Comparison of ENCODE assay signal across 19 cellular contexts in genomic region chr13:97278395-97279078, GRCh38. TPM values are rescaled to one million over a fixed set of nuclear protein-coding genes. Genes with fewer than 3 reads are reported as not detected.
DNase-seq lines count a peak whose midpoint lies in the region; FAIRE-seq and TF ChIP-seq lines count a peak whose summit lies in the region.
"Had no signal": no experiment of that assay in that cellular context is flagged by ENCODE, and none has a peak within 500 bp of the region (broad histone marks: within the 10 kb centered on the region; RNA-seq: fewer than 3 reads in every experiment).

No MANE protein-coding gene starts in this region.

- H3K27ac ChIP-seq in breast epithelium, result peak overlapping the region; percentile 71 to 80
- H3K27ac ChIP-seq in left ventricle myocardium inferior (replicated peaks), result peak overlapping the region; percentile 52
- H3K27ac ChIP-seq in sigmoid colon, result peak overlapping the region; percentile 72 to 89 (median 80)

- H3K4me3 ChIP-seq in breast epithelium, result no peak overlapping the region
- no peak overlapping the region for H3K4me3 ChIP-seq in left ventricle myocardium inferior
- H3K4me3 ChIP-seq in sigmoid colon, result no peak overlapping the region
- H3K4me3 ChIP-seq: GM12878, GM23338 had no signal

- no peaks in the 10 kb centered on the region for H3K27me3 ChIP-seq in breast epithelium
- H3K27me3 ChIP-seq in left ventricle myocardium inferior (ENCODE audit: low read depth), result no peaks in the 10 kb centered on the region
- no peaks in the 10 kb centered on the region for H3K27me3 ChIP-seq in sigmoid colon

- WGBS in sigmoid colon, 2 donors, result 53 to 68% methylated on average over 6 of the region's 6 CpGs

- TF ChIP-seq POLR2A in breast epithelium (IDR thresholded peaks at IDR 0.05) (no peak), sigmoid colon (IDR thresholded peaks at IDR 0.05) (no peak)

- DNase-seq in AG20443 (ENCODE audit: low spot score) (peak; percentile 24), breast epithelium (ENCODE audit: low spot score in 2 of 2) (no peak), left ventricle myocardium inferior (no peak), sigmoid colon (no peak), DMS153 (lab: John Stamatoyannopoulos, UW) (no peak), D721Med (ENCODE audit: insufficient read length, low spot score) (no peak), frontal cortex (ENCODE audit: low spot score in 2 of 2) (no peak)
- no peak for DNase-seq in stimulated activated CD4-positive, alpha-beta T cell treated with anti-CD3 and anti-CD28 coated beads, Interleukin-15, amount 100 ng/mL, for 24 hours
- DNase-seq: activated CD4-positive, alpha-beta T cell treated with anti-CD3 and anti-CD28 coated beads for 4 hours; central memory CD4-positive, alpha-beta T cell; DMS53; kidney; NCI-H2171 treated with DMSO at 0.1 percent for 48 hours; OCI-M1; stimulated activated CD4-positive, alpha-beta T cell treated with anti-CD3 and anti-CD28 coated beads, Interleukin-12 subunit alpha, Interleukin-12 subunit beta, amount 100 ng/mL, for 4 hours; T-helper 2 cell had no signal

- H3K36me3 ChIP-seq in breast epithelium, result no peaks in the 10 kb centered on the region
- H3K36me3 ChIP-seq in left ventricle myocardium inferior, result peaks cover 19% of the 10 kb centered on the region
- peaks cover 0 to 4% (median 0%) of the 10 kb centered on the region in 4 donors for H3K36me3 ChIP-seq in sigmoid colon

- H3K9me3 ChIP-seq in breast epithelium, result no peaks in the 10 kb centered on the region
- no peaks in the 10 kb centered on the region for H3K9me3 ChIP-seq in left ventricle myocardium inferior (replicated peaks)
- H3K9me3 ChIP-seq in sigmoid colon, result no peaks in the 10 kb centered on the region

- no peak for FAIRE-seq in D721Med (lab: Jason Lieb, UNC)
- no peak for FAIRE-seq in frontal cortex (lab: Jason Lieb, UNC)
- FAIRE-seq: GM12878, urothelium cell line had no signal

- no peak for TF ChIP-seq EP300 in sigmoid colon (IDR thresholded peaks at IDR 0.05)

- H3K4me1 ChIP-seq in breast epithelium (peaks cover 3 to 19% of the 10 kb centered on the region in 2 donors), left ventricle myocardium inferior (peaks cover 98% of the 10 kb centered on the region), sigmoid colon (peaks cover 0 to 100% (median 98%) of the 10 kb centered on the region in 4 donors)

- intact Hi-C loops in breast epithelium (cut with DNase I; ENCODE audit: low total_unique reads), result no loop called here
- intact Hi-C loops in left ventricle myocardium inferior (cut with micrococcal nuclease), result loop anchor here (10.0 kb wide), 1 partner anchor 54 kb away; the partner anchor contains the start of gene MBNL2
- intact Hi-C loops in sigmoid colon (cut with DNase I), result no loop called here

- TF ChIP-seq CTCF in breast epithelium (IDR thresholded peaks at IDR 0.05) (no peak), left ventricle myocardium inferior (IDR thresholded peaks at IDR 0.05; ENCODE audit: borderline replicate concordance) (no peak), sigmoid colon (IDR thresholded peaks at IDR 0.05) (no peak), D721Med (IDR thresholded peaks at IDR 0.05; ENCODE audit: insufficient read depth, missing control alignments) (no peak)

RNA-seq across cellular contexts. Expression of gene MBNL2, which starts 56.4 kb away (rescaled TPM):
- 100 to 1,000 TPM in 2 of 3 donors, 10 to 100 TPM in 1; 68.5 to 131 (median 120) TPM for total RNA-seq in breast epithelium
- 76.5 TPM for total RNA-seq in left ventricle myocardium inferior
- 100 to 1,000 TPM in 1 of 4 donors, 10 to 100 TPM in 3; 84.7 to 110 (median 95.1) TPM for total RNA-seq in sigmoid colon
- polyA plus RNA-seq in sigmoid colon, result 10 to 100 TPM; 11.8 to 16.2 (median 14.8) TPM
- 26.5 TPM for total RNA-seq in frontal cortex
